ENCODE assay signal across 17 cellular contexts in the genomic region with DNA sequence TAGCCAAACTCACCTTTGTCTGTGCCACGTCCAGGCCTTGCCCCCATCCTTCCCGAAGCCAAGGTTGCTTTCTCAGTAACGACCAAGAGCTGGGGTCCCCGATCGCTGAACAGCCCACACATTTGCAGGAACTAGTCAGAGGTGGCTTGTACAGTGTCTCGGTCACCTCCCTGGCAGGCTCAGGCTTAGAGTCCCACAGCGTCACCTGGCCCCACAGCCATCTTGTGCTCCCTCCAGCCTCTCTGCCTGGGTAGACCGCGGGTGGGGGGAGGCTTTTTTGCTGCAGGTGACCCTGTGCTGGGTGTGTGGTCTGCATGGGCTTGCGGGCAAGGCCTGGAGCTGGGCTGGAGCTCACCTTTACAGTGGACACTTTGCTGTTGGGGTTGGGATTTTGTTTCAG.
A peak's percentile ranks its signal among the peaks of the same experiment; 100 is the strongest.
DNase-seq lines count a peak whose midpoint lies in the region; ATAC-seq and TF ChIP-seq lines count a peak whose summit lies in the region.
"Had no signal": no experiment of that assay in that cellular context is flagged by ENCODE, and none has a peak within 500 bp of the region (broad histone marks: within the 10 kb centered on the region; RNA-seq: fewer than 3 reads in every experiment).

No MANE protein-coding gene starts in this region.

- no peak for TF ChIP-seq RAD21 in IMR-90 (IDR thresholded peaks at IDR 0.05; ENCODE audit: low read length)

- intact Hi-C loops in Right ventricle myocardium inferior (cut with DNase I) (no loop called here), heart right ventricle (cut with DNase I) (no loop called here), IMR-90 (cut with micrococcal nuclease) (no loop called here)

- H3K4me1 ChIP-seq in heart right ventricle: peaks cover 0 to 12% (median 0%) of the 10 kb centered on the region in 9 donors
- no peaks in the 10 kb centered on the region for H3K4me1 ChIP-seq in IMR-90 (ENCODE audit: control insufficient read depth, insufficient read depth, low read length)
- peaks cover 0 to 6% of the 10 kb centered on the region in 2 donors for H3K4me1 ChIP-seq in neuronal stem cell (ENCODE audit: control insufficient read depth in 2 of 2, insufficient read depth in 1 of 2, low read depth in 1 of 2, low read length in 2 of 2)
- H3K4me1 ChIP-seq: A549, Caco-2 had no signal

- no peaks in the 10 kb centered on the region; the same call in 1 of the 2 replicates for H4K20me1 ChIP-seq in IMR-90 (ENCODE audit: insufficient read depth, low read length)

- peak; percentile 33 for DNase-seq in Right ventricle myocardium inferior (ENCODE audit: missing footprints)
- no peak for DNase-seq in heart right ventricle
- no peak for DNase-seq in IMR-90
- no peak for DNase-seq in neuronal stem cell (ENCODE audit: low spot score)
- DNase-seq in foreskin melanocyte: no peak
- no peak for DNase-seq in NCI-H146 (lab: John Stamatoyannopoulos, UW)
- no peak for DNase-seq in Kasumi-1 (lab: John Stamatoyannopoulos, UW)
- DNase-seq: AML-193; Caco-2; Calu3; CD4-positive, alpha-beta T cell; CD8-positive, alpha-beta T cell; DMS79 treated with DMSO at 0.1 percent for 48 hours; GF-D8 had no signal

- H3K27ac ChIP-seq in heart right ventricle (no peak overlapping the region), IMR-90 (ENCODE audit: insufficient read depth, low read length) (no peak overlapping the region), neuronal stem cell (replicated peaks; ENCODE audit: low read length) (no peak overlapping the region)
- H3K27ac ChIP-seq: 22Rv1, A549, C4-2B had no signal

- H2AFZ ChIP-seq in IMR-90 (replicated peaks; ENCODE audit: low read length, poor library complexity): peak overlapping the region; percentile 28
- no peak overlapping the region for H2AFZ ChIP-seq in neuronal stem cell (ENCODE audit: low read length)

- no peak overlapping the region for H2BK15ac ChIP-seq in IMR-90 (ENCODE audit: low read depth, low read length)
- no peak overlapping the region for H2BK15ac ChIP-seq in neuronal stem cell (ENCODE audit: low read length)

- no peak overlapping the region for H3K56ac ChIP-seq in IMR-90 (ENCODE audit: extremely low read depth, insufficient read depth, low read length)

- H3K14ac ChIP-seq in IMR-90 (replicated peaks; ENCODE audit: low read depth, low read length): no peak overlapping the region
- no peak overlapping the region for H3K14ac ChIP-seq in neuronal stem cell (ENCODE audit: low read length)

- CTCF ChIA-PET in IMR-90 (lab: Yijun Ruan, JAX): no interaction called here

- no peak overlapping the region for H3K4me2 ChIP-seq in IMR-90 (ENCODE audit: low read depth, low read length)
- H3K4me2 ChIP-seq in neuronal stem cell (ENCODE audit: insufficient read depth, low read length, poor library complexity, severe bottlenecking): no peak overlapping the region
- H3K4me2 ChIP-seq: A549 had no signal

- H3K4me3 ChIP-seq in heart right ventricle (no peak overlapping the region), IMR-90 (ENCODE audit: insufficient read depth, low read depth, low read length) (no peak overlapping the region), neuronal stem cell (ENCODE audit: low read length in 2 of 2) (no peak overlapping the region)
- H3K4me3 ChIP-seq: A549 had no signal

- H4K5ac ChIP-seq in IMR-90 (ENCODE audit: low read depth, low read length): no peak overlapping the region

- ATAC-seq in Right ventricle myocardium inferior (no peak), heart right ventricle (no peak), IMR-90 (ENCODE audit: low read depth) (no peak)
- ATAC-seq: A549; CD8-positive, alpha-beta T cell had no signal

- TF ChIP-seq CTCF in heart right ventricle (IDR thresholded peaks at IDR 0.05): no peak
- no peak for TF ChIP-seq CTCF in IMR-90 (conservative IDR thresholded peaks at IDR 0.05; ENCODE audit: low read depth, low read length)

- H3K36me3 ChIP-seq in heart right ventricle: no peaks in the 10 kb centered on the region
- H3K36me3 ChIP-seq in IMR-90 (ENCODE audit: control insufficient read depth, insufficient read depth, low read length): no peaks in the 10 kb centered on the region
- H3K36me3 ChIP-seq in neuronal stem cell (replicated peaks in 1 of 2; ENCODE audit: control insufficient read depth in 2 of 2, insufficient read depth in 2 of 2, low read length in 2 of 2): no peaks in the 10 kb centered on the region

- no peak overlapping the region for H3K9ac ChIP-seq in IMR-90 (ENCODE audit: low read depth, low read length)
- no peak overlapping the region for H3K9ac ChIP-seq in neuronal stem cell (ENCODE audit: low read depth, low read length, poor library complexity)

- H3K79me1 ChIP-seq in IMR-90 (ENCODE audit: low read depth in 1 of 2, low read length in 2 of 2) (no peaks in the 10 kb centered on the region), neuronal stem cell (ENCODE audit: low read depth, low read length) (no peaks in the 10 kb centered on the region)

- peaks cover 0 to 4% (median 0%) of the 10 kb centered on the region in 11 donors for H3K9me3 ChIP-seq in heart right ventricle
- no peaks in the 10 kb centered on the region for H3K9me3 ChIP-seq in IMR-90 (ENCODE audit: control insufficient read depth, insufficient read depth, low read length)
- H3K9me3 ChIP-seq in neuronal stem cell (replicated peaks in 1 of 2; ENCODE audit: control insufficient read depth in 2 of 2, insufficient read depth in 1 of 2, low read depth in 1 of 2, low read length in 2 of 2): peaks cover 0 to 2% of the 10 kb centered on the region in 2 donors
- H3K9me3 ChIP-seq: A549 had no signal

- peaks cover 0 to 5% (median 0%) of the 10 kb centered on the region in 7 donors for H3K27me3 ChIP-seq in heart right ventricle
- H3K27me3 ChIP-seq in IMR-90 (ENCODE audit: control insufficient read depth, insufficient read depth, low read length): peaks cover 45% of the 10 kb centered on the region
- H3K27me3 ChIP-seq in neuronal stem cell (ENCODE audit: control insufficient read depth in 3 of 3, insufficient read depth in 3 of 3, low read depth in 1 of 3, low read length in 3 of 3): peaks cover 0 to 4% (median 0%) of the 10 kb centered on the region in 3 experiments

- BruUV-seq in IMR-90 (replicated peaks; lab: Mats Ljungman, UMichigan): no TSS peak

- H2BK120ac ChIP-seq in IMR-90 (ENCODE audit: low read depth, low read length) (no peak overlapping the region), neuronal stem cell (ENCODE audit: low read depth, low read length) (no peak overlapping the region)

- TF ChIP-seq POLR2A in IMR-90 (IDR thresholded peaks at IDR 0.05; ENCODE audit: low read depth, low read length): no peak

- no peak overlapping the region for H2AK5ac ChIP-seq in IMR-90 (ENCODE audit: low read depth, low read length)
- peak overlapping the region; percentile 40 for H2AK5ac ChIP-seq in neuronal stem cell (ENCODE audit: low read depth, low read length)

- no peak overlapping the region for H4K91ac ChIP-seq in IMR-90 (ENCODE audit: insufficient read depth, low read depth, low read length)
- H4K91ac ChIP-seq in neuronal stem cell (ENCODE audit: low read depth, low read length, poor library complexity): no peak overlapping the region

- H2BK5ac ChIP-seq in IMR-90 (ENCODE audit: low read depth, low read length, poor library complexity, severe bottlenecking) (no peak overlapping the region), neuronal stem cell (ENCODE audit: low read length) (no peak overlapping the region)

- H3K18ac ChIP-seq in IMR-90 (ENCODE audit: low read depth, low read length) (no peak overlapping the region), neuronal stem cell (ENCODE audit: low read length) (no peak overlapping the region)

- H4K8ac ChIP-seq in IMR-90 (ENCODE audit: low read depth in 2 of 2, low read length in 2 of 2): no peak overlapping the region
- H4K8ac ChIP-seq in neuronal stem cell (ENCODE audit: low read depth, low read length): no peak overlapping the region

- no peak overlapping the region for H2BK20ac ChIP-seq in IMR-90 (ENCODE audit: low read depth, low read length)

- in situ Hi-C loops in IMR-90 (cut with MboI; ENCODE audit: low sequenced_read_pairs): no loop called here

- no peak overlapping the region for H2BK12ac ChIP-seq in neuronal stem cell (ENCODE audit: low read length)

- POLR2A ChIA-PET in IMR-90 (lab: Charles Lee; ENCODE audit: unreplicated experiment): no interaction called here

- dilution Hi-C loops in IMR-90 (cut with HindIII; ENCODE audit: low sequenced_read_pairs, unreplicated experiment): no loop called here

- WGBS in heart right ventricle, 2 donors: 90 to 93% methylated on average over 10 of the region's 10 CpGs
- 80% methylated on average over 1 of the region's 10 CpGs; no CpG with 5 or more reads in 1 of the 2 experiments for WGBS in IMR-90 (ENCODE audit: extremely low coverage in 2 of 2, insufficient read length in 1 of 2), 2 experiments
- WGBS in neuronal stem cell (ENCODE audit: extremely low coverage in 2 of 2, insufficient read length in 2 of 2, insufficient replicate concordance in 1 of 2), 2 donors: no CpG with 5 or more reads among the region's 10 CpGs

- H3K23ac ChIP-seq in IMR-90 (ENCODE audit: low read depth, low read length): no peak overlapping the region
- H3K23ac ChIP-seq in neuronal stem cell (ENCODE audit: low read depth, low read length, poor library complexity): no peak overlapping the region

- H2AK9ac ChIP-seq in IMR-90 (replicated peaks; ENCODE audit: low read depth, low read length, poor library complexity): no peak overlapping the region

- no peak overlapping the region for H3K4ac ChIP-seq in IMR-90 (ENCODE audit: low read depth, low read length)
- H3K4ac ChIP-seq in neuronal stem cell (ENCODE audit: low read length): no peak overlapping the region

- no peaks in the 10 kb centered on the region for H3K9me1 ChIP-seq in IMR-90 (ENCODE audit: insufficient read depth, low read length)

TF ChIP-seq in IMR-90, 13 proteins besides CTCF, POLR2A, EP300 and RAD21 (continues in another document):
- no peak for TF ChIP-seq MAFK (IDR thresholded peaks at IDR 0.05; ENCODE audit: low read depth, low read length)
- TF ChIP-seq USF2 (IDR thresholded peaks at IDR 0.05; ENCODE audit: low read depth, low read length): no peak
- no peak for TF ChIP-seq RCOR1 (IDR thresholded peaks at IDR 0.05; ENCODE audit: insufficient replicate concordance, low read length)
- no peak for TF ChIP-seq MAZ (IDR thresholded peaks at IDR 0.05; ENCODE audit: borderline replicate concordance, low read depth, low read length)
- no peak for TF ChIP-seq FOS (IDR thresholded peaks at IDR 0.05; ENCODE audit: low read depth, low read length)
- no peak for TF ChIP-seq BHLHE40 (IDR thresholded peaks at IDR 0.05; ENCODE audit: low read depth, low read length)
- TF ChIP-seq NFE2L2 (IDR thresholded peaks at IDR 0.05; ENCODE audit: low read depth, low read length): no peak
- TF ChIP-seq MXI1 (IDR thresholded peaks at IDR 0.05; ENCODE audit: borderline replicate concordance, low read depth, low read length): no peak
- TF ChIP-seq SMC3 (IDR thresholded peaks at IDR 0.05; ENCODE audit: low read depth, low read length): no peak
